Comparison of ENCODE assay signal across 8 cellular contexts in genomic region chr2:96470636-96471035, GRCh38. TPM values are rescaled to one million over a fixed set of nuclear protein-coding genes. Genes with fewer than 3 reads are reported as not detected.
A peak's percentile ranks its signal among the peaks of the same experiment; 100 is the strongest.
DNase-seq lines count a peak whose midpoint lies in the region; ATAC-seq, FAIRE-seq and TF ChIP-seq lines count a peak whose summit lies in the region.

No MANE protein-coding gene starts in this region.

- H3K4me3 Mint-ChIP-seq in activated CD8-positive, alpha-beta T cell treated with anti-CD3 and anti-CD28 coated beads, Interleukin-2, amount 10 ng/mL, durations not matched to agents 7 days and 5 days, result no peak overlapping the region
- H3K4me3 Mint-ChIP-seq in endothelial cell (ENCODE audit: unreplicated experiment) (no peak overlapping the region), naive B cell (peak overlapping the region in 3 of 8 donors; percentile 0 to 47 (median 43))

- DNase-seq in GM19239 (ENCODE audit: insufficient read length, low spot score), result peak; percentile 57
- DNase-seq in activated CD8-positive, alpha-beta T cell treated with anti-CD3 and anti-CD28 coated beads, Interleukin-2, amount 10 ng/mL, durations not matched to agents 7 days and 5 days, result peak; percentile 52
- DNase-seq in endothelial cell (ENCODE audit: low spot score), result peak; percentile 72
- DNase-seq in naive B cell, result peak; percentile 19
- peak; percentile 43 for DNase-seq in stimulated activated CD8-positive, alpha-beta memory T cell treated with anti-CD3 and anti-CD28 coated beads, Interleukin-7, amount 100 ng/mL, for 24 hours (ENCODE audit: low read depth)
- no peak for DNase-seq in middle frontal gyrus (ENCODE audit: extremely low spot score, low spot score)
- no peak for DNase-seq in RCC 7860 (ENCODE audit: low spot score)

- H3K9me3 Mint-ChIP-seq in activated CD8-positive, alpha-beta T cell treated with anti-CD3 and anti-CD28 coated beads, Interleukin-2, amount 10 ng/mL, durations not matched to agents 7 days and 5 days (ENCODE audit: insufficient read depth), result no peaks in the 10 kb centered on the region
- H3K9me3 Mint-ChIP-seq in endothelial cell (ENCODE audit: unreplicated experiment) (no peaks in the 10 kb centered on the region), naive B cell (peaks cover 0 to 5% (median 0%) of the 10 kb centered on the region in 7 donors)

- POLR2A ChIA-PET in activated CD8-positive, alpha-beta T cell treated with anti-CD3 and anti-CD28 coated beads, Interleukin-2, amount 10 ng/mL, durations not matched to agents 7 days and 5 days (lab: Charles Lee), result no interaction called here

- ATAC-seq in activated CD8-positive, alpha-beta T cell treated with anti-CD3 and anti-CD28 coated beads, Interleukin-2, amount 10 ng/mL, durations not matched to agents 7 days and 5 days, result peak; percentile 84
- peak; percentile 58 to 71 for ATAC-seq in naive B cell (ENCODE audit: low read depth in 2 of 2)
- ATAC-seq in HG02571 (IDR thresholded peaks at IDR 0.05; ENCODE audit: unreplicated experiment), result no peak

- peaks cover 5% of the 10 kb centered on the region for H3K4me1 Mint-ChIP-seq in activated CD8-positive, alpha-beta T cell treated with anti-CD3 and anti-CD28 coated beads, Interleukin-2, amount 10 ng/mL, durations not matched to agents 7 days and 5 days (ENCODE audit: low read depth)
- no peaks in the 10 kb centered on the region for H3K4me1 Mint-ChIP-seq in endothelial cell (ENCODE audit: unreplicated experiment)
- H3K4me1 Mint-ChIP-seq in naive B cell, result peaks cover 10 to 17% (median 12%) of the 10 kb centered on the region in 3 donors

- H3K27ac Mint-ChIP-seq in activated CD8-positive, alpha-beta T cell treated with anti-CD3 and anti-CD28 coated beads, Interleukin-2, amount 10 ng/mL, durations not matched to agents 7 days and 5 days, result no peak overlapping the region
- no peak overlapping the region for H3K27ac Mint-ChIP-seq in endothelial cell (ENCODE audit: unreplicated experiment)
- no peak overlapping the region for H3K27ac Mint-ChIP-seq in naive B cell

- no peaks in the 10 kb centered on the region for H3K36me3 Mint-ChIP-seq in activated CD8-positive, alpha-beta T cell treated with anti-CD3 and anti-CD28 coated beads, Interleukin-2, amount 10 ng/mL, durations not matched to agents 7 days and 5 days (ENCODE audit: low read depth)
- H3K36me3 Mint-ChIP-seq in endothelial cell (ENCODE audit: low read depth, unreplicated experiment) (no peaks in the 10 kb centered on the region), naive B cell (no peaks in the 10 kb centered on the region)

- peak; percentile 68 for TF ChIP-seq CTCF in endothelial cell (IDR thresholded peaks at IDR 0.05; ENCODE audit: unreplicated experiment)

- CTCF ChIA-PET in activated CD8-positive, alpha-beta T cell treated with anti-CD3 and anti-CD28 coated beads, Interleukin-2, amount 10 ng/mL, durations not matched to agents 7 days and 5 days (lab: Charles Lee), result interaction anchor here (1.0 to 2.1 kb wide), 2 partner anchors 10 to 58 kb away, joined by 3 to 8 read pairs; no protein-coding TSS in a partner anchor

- peaks cover 8% of the 10 kb centered on the region for H3K27me3 Mint-ChIP-seq in activated CD8-positive, alpha-beta T cell treated with anti-CD3 and anti-CD28 coated beads, Interleukin-2, amount 10 ng/mL, durations not matched to agents 7 days and 5 days (ENCODE audit: low read depth)
- H3K27me3 Mint-ChIP-seq in endothelial cell (ENCODE audit: unreplicated experiment), result peaks cover 3% of the 10 kb centered on the region
- peaks cover 0 to 25% (median 9%) of the 10 kb centered on the region in 3 donors for H3K27me3 Mint-ChIP-seq in naive B cell

- FAIRE-seq in GM19239 (lab: Jason Lieb, UNC) (no peak), RCC 7860 (lab: Jason Lieb, UNC) (no peak)

RNA-seq across cellular contexts. Expression of gene NEURL3, which starts 34.5 kb away (rescaled TPM):
- total RNA-seq in activated CD8-positive, alpha-beta T cell treated with anti-CD3 and anti-CD28 coated beads, Interleukin-2, amount 10 ng/mL, durations not matched to agents 7 days and 5 days, result not detected
- not detected for total RNA-seq in endothelial cell (ENCODE audit: unreplicated experiment)
- polyA plus RNA-seq in naive B cell (ENCODE audit: low read depth in 6 of 6), result under 1 TPM in 1 of 6 donors, not detected in 5; 0.28 TPM

Comparison
In these comparisons a context has a peak if more than half of its experiments do, and no peak if none do; other contexts are left out.
1. DNase-seq: peak in GM19239 (single experiment), activated CD8-positive, alpha-beta T cell treated with anti-CD3 and anti-CD28 coated beads, Interleukin-2, amount 10 ng/mL, durations not matched to agents 7 days and 5 days (single experiment), endothelial cell (single experiment), naive B cell (single experiment) and stimulated activated CD8-positive, alpha-beta memory T cell treated with anti-CD3 and anti-CD28 coated beads, Interleukin-7, amount 100 ng/mL, for 24 hours (single experiment); none in middle frontal gyrus (single experiment) and RCC 7860 (single experiment).